33 cellular contexts compared by ENCODE assay signal in genomic region chr1:213362598-213362997, GRCh38.
"Had no signal": no experiment of that assay in that cellular context is flagged by ENCODE, and none has a peak within 500 bp of the region (broad histone marks: within the 10 kb centered on the region; RNA-seq: fewer than 3 reads in every experiment).

No MANE protein-coding gene starts in this region.

- FAIRE-seq: astrocyte, bronchial epithelial cell had no signal

- H3K27ac ChIP-seq: adrenal gland, ascending aorta, body of pancreas, brain microvascular endothelial cell, breast epithelium, cardiac muscle cell had no signal

- H3K27me3 ChIP-seq: adrenal gland, ascending aorta, body of pancreas, brain microvascular endothelial cell, breast epithelium, cardiac muscle cell had no signal

- H3K9me3 ChIP-seq: adrenal gland, ascending aorta, body of pancreas had no signal

- H3K4me1 ChIP-seq: adrenal gland, ascending aorta, body of pancreas, breast epithelium had no signal

- H3K36me3 ChIP-seq: adrenal gland, ascending aorta, brain microvascular endothelial cell, breast epithelium, cardiac muscle cell had no signal

- ATAC-seq: activated naive CD4-positive, alpha-beta T cell treated with anti-CD3 and anti-CD28 coated beads, Interleukin-2, amount 50 U/mL, for 72 hours; activated naive CD8-positive, alpha-beta T cell treated with anti-CD3 and anti-CD28 coated beads, Interleukin-2, amount 50 U/mL, for 24 hours; activated T-cell treated with anti-CD3 and anti-CD28 coated beads, Interleukin-2, amount 50 U/mL, for 4 hours; activated T-cell treated with anti-CD3 and anti-CD28 coated beads, Interleukin-2, amount 50 U/mL, for 72 hours; activated T-helper 17 cell treated with anti-CD3 and anti-CD28 coated beads, Interleukin-2, amount 50 U/mL, for 72 hours; body of pancreas had no signal

- H3K4me3 ChIP-seq: adrenal gland, ascending aorta, body of pancreas, breast epithelium, cardiac muscle cell had no signal

- DNase-seq: activated effector memory CD4-positive, alpha-beta T cell treated with anti-CD3 and anti-CD28 coated beads, Interleukin-2, amount 50 U/mL, for 16 hours; activated effector memory CD4-positive, alpha-beta T cell treated with Interleukin-2 at 50 U/mL for 16 hours; activated gamma-delta T cell; activated gamma-delta T cell treated with Interleukin-2 at 50 U/mL for 16 hours; activated naive CD4-positive, alpha-beta T cell; activated naive CD4-positive, alpha-beta T cell treated with anti-CD3 and anti-CD28 coated beads for 36 hours; activated naive CD4-positive, alpha-beta T cell treated with anti-CD3 and anti-CD28 coated beads, Interleukin-2, amount 10 ng/mL, durations not matched to agents 7 days and 5 days; activated naive CD4-positive, alpha-beta T cell treated with anti-CD3 and anti-CD28 coated beads, Interleukin-2, amount 50 U/mL, for 16 hours; activated naive CD4-positive, alpha-beta T cell treated with Interleukin-2 at 50 U/mL for 16 hours; activated naive CD8-positive, alpha-beta T cell treated with anti-CD3 and anti-CD28 coated beads for 36 hours; activated naive CD8-positive, alpha-beta T cell treated with anti-CD3 and anti-CD28 coated beads, Interleukin-2, amount 10 ng/mL, durations not matched to agents 7 days and 5 days; activated naive CD8-positive, alpha-beta T cell treated with anti-CD3 and anti-CD28 coated beads, Interleukin-2, amount 50 U/mL, for 24 hours; activated T-cell treated with anti-CD3 and anti-CD28 coated beads, Interleukin-2, amount 50 U/mL, for 24 hours; activated T-cell treated with anti-CD3 and anti-CD28 coated beads, Interleukin-2, amount 50 U/mL, for 4 hours; activated T-cell treated with anti-CD3 and anti-CD28 coated beads, Interleukin-2, amount 50 U/mL, for 48 hours; activated T-cell treated with anti-CD3 and anti-CD28 coated beads, Interleukin-2, amount 50 U/mL, for 72 hours; adrenal gland; amniotic stem cell; amygdala; anterior cingulate cortex; aorta; body of pancreas; brain microvascular endothelial cell; caudate nucleus; central memory CD4-positive, alpha-beta T cell; cerebellar nuclear complex had no signal
